Comparison of ENCODE assay signal across 8 cellular contexts in the genomic region with DNA sequence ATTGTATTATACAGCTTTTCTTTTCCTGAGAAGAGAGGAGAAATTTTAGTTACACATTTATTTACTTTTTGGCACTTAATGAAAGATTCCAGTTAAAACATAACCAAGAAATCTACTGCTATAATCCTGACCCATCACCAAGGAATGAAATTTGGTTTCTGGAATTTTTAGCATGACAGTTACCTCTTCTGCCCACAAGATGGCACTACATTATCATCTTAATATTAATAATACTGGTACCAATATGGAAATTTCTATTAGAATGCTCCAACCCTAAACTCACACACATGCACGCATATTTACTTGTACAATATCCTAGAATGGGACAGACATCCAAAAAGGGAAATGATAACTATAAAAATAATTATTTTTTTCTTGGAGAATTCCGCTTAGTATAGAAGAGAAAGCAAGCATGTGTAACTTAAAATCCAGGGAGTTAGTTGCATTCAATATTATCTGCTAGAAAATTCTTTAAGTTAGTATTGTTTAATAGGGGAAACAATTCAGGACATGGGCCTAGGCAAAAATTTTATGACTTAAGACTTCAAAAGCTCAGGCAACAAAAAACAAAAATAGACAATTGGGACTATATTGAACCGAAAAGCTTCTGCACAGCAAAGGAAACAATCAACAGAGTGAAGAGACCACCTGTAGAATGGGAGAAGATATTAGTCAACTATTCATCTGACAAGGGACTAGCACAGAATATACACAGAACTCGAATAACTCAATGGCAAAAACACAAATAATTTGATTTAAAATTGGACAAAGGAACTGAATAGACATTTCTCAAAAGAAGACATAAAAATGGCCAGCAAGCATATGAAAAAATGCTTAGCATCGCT. TPM values are rescaled to one million over a fixed set of nuclear protein-coding genes. Genes with fewer than 3 reads are reported as not detected.
DNase-seq lines count a peak whose midpoint lies in the region; ATAC-seq and TF ChIP-seq lines count a peak whose summit lies in the region.

No MANE protein-coding gene starts in this region.

- H4K20me1 ChIP-seq in DND-41 (ENCODE audit: insufficient read depth, low read length) (no peaks in the 10 kb centered on the region), KMS-11 (ENCODE audit: insufficient read depth) (no peaks in the 10 kb centered on the region), neural cell (ENCODE audit: insufficient read depth) (no peaks in the 10 kb centered on the region)

- in situ Hi-C loops in T47D (cut with HindIII; ENCODE audit: low pct_unique_long_range_greater_than_20kb, low sequenced_read_pairs): no loop called here

- no peaks in the 10 kb centered on the region for H3K9me2 ChIP-seq in neural cell (ENCODE audit: insufficient read depth, low read length)

- H3K9me3 Mint-ChIP-seq in activated T-cell treated with anti-CD3 and anti-CD28 coated beads, Interleukin-2, amount 50 U/mL, for 72 hours: no peaks in the 10 kb centered on the region
- H3K9me3 Mint-ChIP-seq in effector memory CD8-positive, alpha-beta T cell: no peaks in the 10 kb centered on the region
- H3K9me3 Mint-ChIP-seq in naive thymus-derived CD8-positive, alpha-beta T cell: no peaks in the 10 kb centered on the region

- H3F3A ChIP-seq in neural cell (ENCODE audit: insufficient read depth, low read length, poor library complexity, severe bottlenecking): no peaks in the 10 kb centered on the region

- no peaks in the 10 kb centered on the region for H3K9me3 ChIP-seq in DND-41 (ENCODE audit: insufficient read depth, low read length, severe bottlenecking)
- no peaks in the 10 kb centered on the region for H3K9me3 ChIP-seq in neural cell (ENCODE audit: low read length)

- no peaks in the 10 kb centered on the region for H3K4me1 Mint-ChIP-seq in activated T-cell treated with anti-CD3 and anti-CD28 coated beads, Interleukin-2, amount 50 U/mL, for 72 hours (ENCODE audit: low read depth)
- H3K4me1 Mint-ChIP-seq in effector memory CD8-positive, alpha-beta T cell (ENCODE audit: low read depth in 2 of 2): no peaks in the 10 kb centered on the region
- no peaks in the 10 kb centered on the region for H3K4me1 Mint-ChIP-seq in naive thymus-derived CD8-positive, alpha-beta T cell

- H2AFZ ChIP-seq in DND-41 (ENCODE audit: low read depth, low read length) (no peak overlapping the region), KMS-11 (ENCODE audit: low read depth) (no peak overlapping the region), neural cell (ENCODE audit: low read depth, low read length) (no peak overlapping the region)

- TF ChIP-seq RAD21 in neural cell (conservative IDR thresholded peaks at IDR 0.05): peak; percentile 76

- H3K4me1 ChIP-seq in DND-41 (ENCODE audit: insufficient read depth, low read length) (no peaks in the 10 kb centered on the region), KMS-11 (ENCODE audit: low read depth, poor library complexity, severe bottlenecking) (no peaks in the 10 kb centered on the region)

- H3K4me2 ChIP-seq in DND-41 (ENCODE audit: insufficient read depth, low read length) (no peak overlapping the region), KMS-11 (no peak overlapping the region), neural cell (ENCODE audit: low read length) (no peak overlapping the region)

- DNase-seq in DND-41 (no peak), T47D (ENCODE audit: low read depth in 1 of 2, low spot score in 1 of 2) (peak; percentile 20 to 26)
- DNase-seq in activated T-cell treated with anti-CD3 and anti-CD28 coated beads, Interleukin-2, amount 50 U/mL, for 72 hours: no peak
- DNase-seq in effector memory CD8-positive, alpha-beta T cell: no peak
- DNase-seq in naive thymus-derived CD8-positive, alpha-beta T cell: no peak

- no peak overlapping the region for H3K27ac ChIP-seq in DND-41 (ENCODE audit: low read length)
- H3K27ac ChIP-seq in KMS-11: no peak overlapping the region
- no peak overlapping the region for H3K27ac ChIP-seq in neural cell (ENCODE audit: low read length)

- H3K4me3 Mint-ChIP-seq in activated T-cell treated with anti-CD3 and anti-CD28 coated beads, Interleukin-2, amount 50 U/mL, for 72 hours: no peak overlapping the region
- H3K4me3 Mint-ChIP-seq in effector memory CD8-positive, alpha-beta T cell: no peak overlapping the region
- no peak overlapping the region for H3K4me3 Mint-ChIP-seq in naive thymus-derived CD8-positive, alpha-beta T cell

- ATAC-seq in DND-41 (ENCODE audit: insufficient read depth, low read depth) (no peak), GM21723 (IDR thresholded peaks at IDR 0.05; ENCODE audit: unreplicated experiment) (no peak)
- no peak for ATAC-seq in activated T-cell treated with anti-CD3 and anti-CD28 coated beads, Interleukin-2, amount 50 U/mL, for 72 hours (replicated peaks in 1 of 2)
- no peak for ATAC-seq in effector memory CD8-positive, alpha-beta T cell (replicated peaks)
- no peak for ATAC-seq in naive thymus-derived CD8-positive, alpha-beta T cell

- H3K9ac ChIP-seq in DND-41 (ENCODE audit: low read depth, low read length) (no peak overlapping the region), KMS-11 (no peak overlapping the region), neural cell (ENCODE audit: low read length) (no peak overlapping the region)

- H3K4me3 ChIP-seq in DND-41 (ENCODE audit: low read depth in 1 of 2, low read length in 2 of 2) (no peak overlapping the region), KMS-11 (IDR thresholded peaks at IDR 0.05; ENCODE audit: insufficient read depth, low read depth, low read length) (no peak overlapping the region), neural cell (ENCODE audit: low read length) (no peak overlapping the region)

- no peak for TF ChIP-seq EP300 in neural cell (conservative IDR thresholded peaks at IDR 0.05; ENCODE audit: poor library complexity, severe bottlenecking)

- H3K27me3 Mint-ChIP-seq in activated T-cell treated with anti-CD3 and anti-CD28 coated beads, Interleukin-2, amount 50 U/mL, for 72 hours (ENCODE audit: low read depth): no peaks in the 10 kb centered on the region
- peaks cover 0 to 25% of the 10 kb centered on the region in 2 donors for H3K27me3 Mint-ChIP-seq in effector memory CD8-positive, alpha-beta T cell
- peaks cover 0 to 10% (median 5%) of the 10 kb centered on the region in 5 donors for H3K27me3 Mint-ChIP-seq in naive thymus-derived CD8-positive, alpha-beta T cell

- H3K36me3 ChIP-seq in DND-41 (ENCODE audit: insufficient read depth, low read length) (no peaks in the 10 kb centered on the region), KMS-11 (ENCODE audit: insufficient read depth) (no peaks in the 10 kb centered on the region), neural cell (ENCODE audit: insufficient read depth, low read length) (no peaks in the 10 kb centered on the region)

- POLR2A ChIA-PET in naive thymus-derived CD8-positive, alpha-beta T cell (lab: Charles Lee): no interaction called here

- H3K79me2 ChIP-seq in DND-41 (ENCODE audit: insufficient read depth, low read length) (no peaks in the 10 kb centered on the region), KMS-11 (ENCODE audit: insufficient read depth, low read depth) (no peaks in the 10 kb centered on the region), neural cell (replicated peaks; ENCODE audit: insufficient read depth, low read length) (no peaks in the 10 kb centered on the region)

- TF ChIP-seq CTCF in DND-41 (IDR thresholded peaks at IDR 0.05; ENCODE audit: borderline replicate concordance, extremely low read depth, low read length, poor library complexity, severe bottlenecking) (peak; percentile 78), KMS-11 (conservative IDR thresholded peaks at IDR 0.05; ENCODE audit: low read depth, low read length) (peak; percentile 90), neural cell (IDR thresholded peaks at IDR 0.05; ENCODE audit: poor library complexity, severe bottlenecking) (peak; percentile 76)

- no peaks in the 10 kb centered on the region for H3K36me3 Mint-ChIP-seq in activated T-cell treated with anti-CD3 and anti-CD28 coated beads, Interleukin-2, amount 50 U/mL, for 72 hours (ENCODE audit: insufficient read depth in 2 of 2)
- H3K36me3 Mint-ChIP-seq in effector memory CD8-positive, alpha-beta T cell (ENCODE audit: insufficient read depth): no peaks in the 10 kb centered on the region
- H3K36me3 Mint-ChIP-seq in naive thymus-derived CD8-positive, alpha-beta T cell: no peaks in the 10 kb centered on the region

- H3K27ac Mint-ChIP-seq in activated T-cell treated with anti-CD3 and anti-CD28 coated beads, Interleukin-2, amount 50 U/mL, for 72 hours: no peak overlapping the region
- H3K27ac Mint-ChIP-seq in effector memory CD8-positive, alpha-beta T cell: no peak overlapping the region
- H3K27ac Mint-ChIP-seq in naive thymus-derived CD8-positive, alpha-beta T cell: peak overlapping the region in 1 of 10 donors; percentile 6

- peaks cover 13% of the 10 kb centered on the region for H3K27me3 ChIP-seq in DND-41 (ENCODE audit: insufficient read depth, low read length, poor library complexity)
- H3K27me3 ChIP-seq in KMS-11 (ENCODE audit: insufficient read depth, low read depth): no peaks in the 10 kb centered on the region
- no peaks in the 10 kb centered on the region for H3K27me3 ChIP-seq in neural cell (ENCODE audit: insufficient read depth, low read depth, low read length)

TF ChIP-seq in neural cell, 6 proteins besides CTCF, POLR2A, EP300 and RAD21 (continues in another document):
- no peak for TF ChIP-seq POLR2AphosphoS5 (IDR thresholded peaks at IDR 0.05)
- peak; percentile 71 for TF ChIP-seq SMC3 (conservative IDR thresholded peaks at IDR 0.05; ENCODE audit: poor library complexity)

RNA-seq across cellular contexts. Expression of a gene that starts 37.4 kb away (rescaled TPM):
- 3.7 and 5.1 TPM in 2 replicates for polyA plus RNA-seq in neural cell
- 4.6 and 5.4 TPM in 2 replicates for polyA minus RNA-seq in neural cell
- total RNA-seq in activated T-cell treated with anti-CD3 and anti-CD28 coated beads, Interleukin-2, amount 50 U/mL, for 72 hours: 1 to 10 TPM; 1.8 to 2.7 TPM
- total RNA-seq in naive thymus-derived CD8-positive, alpha-beta T cell: 1 to 10 TPM; 1.0 to 1.4 TPM
- polyA plus RNA-seq in naive thymus-derived CD8-positive, alpha-beta T cell: under 1 TPM; 0.06 to 0.27 (median 0.06) TPM

Comparison
In these comparisons a context has a peak if more than half of its experiments do, and no peak if none do; other contexts are left out.
1. DNase-seq: peak in T47D (2 of 2); none in DND-41 (single experiment), activated T-cell treated with anti-CD3 and anti-CD28 coated beads, Interleukin-2, amount 50 U/mL, for 72 hours (0 of 2), effector memory CD8-positive, alpha-beta T cell (0 of 3) and naive thymus-derived CD8-positive, alpha-beta T cell (0 of 10).
2. Peak in every context shown above with its lines, with median percentiles within 50 percentile points of each other: CTCF ChIP-seq.